In the genomic region with DNA sequence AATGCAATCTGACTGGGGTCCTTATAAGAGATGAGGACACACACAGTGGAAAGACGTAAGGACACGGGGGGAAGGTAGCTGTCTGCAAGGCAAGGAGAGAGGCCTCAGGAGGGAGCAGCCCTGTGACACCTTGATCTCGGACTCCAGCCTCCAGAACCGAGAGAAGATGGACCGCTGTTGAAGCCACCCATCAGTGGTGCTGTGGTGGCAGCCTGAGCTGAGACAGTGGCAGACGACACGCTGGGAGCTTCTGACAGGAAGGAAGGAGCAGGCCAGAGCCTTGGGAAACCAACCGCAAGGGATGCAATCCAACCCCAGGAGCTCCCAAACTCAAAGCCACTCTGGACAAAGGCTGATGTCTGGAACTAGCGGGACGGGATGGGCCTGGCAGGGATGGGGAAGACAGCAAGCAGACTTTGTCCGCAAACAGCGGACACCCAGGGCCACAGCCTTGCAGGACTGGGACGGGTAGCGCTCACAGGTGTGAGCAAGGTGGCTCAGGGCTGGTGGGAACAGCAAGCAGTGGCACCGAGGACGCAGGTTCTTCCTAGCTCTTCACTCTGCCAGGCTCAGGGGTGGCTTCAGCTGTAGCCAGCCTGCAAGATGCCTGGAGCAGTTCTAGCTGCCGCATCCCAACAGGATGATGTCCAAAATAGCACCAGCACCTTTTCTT, we compare ENCODE assay signal across 17 cellular contexts. TPM values are rescaled to one million over a fixed set of nuclear protein-coding genes. Genes with fewer than 3 reads are reported as not detected.
"Had no signal": no experiment of that assay in that cellular context is flagged by ENCODE, and none has a peak within 500 bp of the region (broad histone marks: within the 10 kb centered on the region; RNA-seq: fewer than 3 reads in every experiment).

No MANE protein-coding gene starts in this region.

- H3K4me1 ChIP-seq: uterus had no signal

- H3K27ac ChIP-seq: gastroesophageal sphincter, neutrophil, thoracic aorta, uterus had no signal

- H3K4me3 ChIP-seq: gastroesophageal sphincter, thoracic aorta, uterus had no signal

- H3K27me3 ChIP-seq: gastroesophageal sphincter, neutrophil, uterus had no signal

- H3K4me3 Mint-ChIP-seq: activated naive CD4-positive, alpha-beta T cell treated with anti-CD3 and anti-CD28 coated beads for 36 hours; central memory CD8-positive, alpha-beta T cell; effector memory CD8-positive, alpha-beta T cell; mesothelial cell of epicardium; naive B cell; stimulated activated naive CD8-positive, alpha-beta T cell treated with anti-CD3 and anti-CD28 coated beads, Interleukin-15, Interleukin-2, amounts not matched to agents 100 ng/mL and 50 ng/mL, for 24 hours had no signal

- H3K9me3 ChIP-seq: gastroesophageal sphincter, neutrophil, thoracic aorta, uterus had no signal

- H3K27ac Mint-ChIP-seq: activated naive CD4-positive, alpha-beta T cell treated with anti-CD3 and anti-CD28 coated beads for 36 hours; mesothelial cell of epicardium; progenitor cell of endocrine pancreas; stimulated activated naive CD8-positive, alpha-beta T cell treated with anti-CD3 and anti-CD28 coated beads, Interleukin-15, Interleukin-2, amounts not matched to agents 100 ng/mL and 50 ng/mL, for 24 hours had no signal

- H3K36me3 ChIP-seq: uterus had no signal

- H3K9me3 Mint-ChIP-seq: activated naive CD4-positive, alpha-beta T cell treated with anti-CD3 and anti-CD28 coated beads for 36 hours; central memory CD8-positive, alpha-beta T cell; effector memory CD8-positive, alpha-beta T cell; mesothelial cell of epicardium; naive B cell; stimulated activated naive CD8-positive, alpha-beta T cell treated with anti-CD3 and anti-CD28 coated beads, Interleukin-15, Interleukin-2, amounts not matched to agents 100 ng/mL and 50 ng/mL, for 24 hours had no signal

- H3K27me3 Mint-ChIP-seq: central memory CD8-positive, alpha-beta T cell; effector memory CD8-positive, alpha-beta T cell; naive B cell; progenitor cell of endocrine pancreas; stimulated activated naive CD8-positive, alpha-beta T cell treated with anti-CD3 and anti-CD28 coated beads, Interleukin-15, Interleukin-2, amounts not matched to agents 100 ng/mL and 50 ng/mL, for 24 hours had no signal

- DNase-seq: activated naive CD4-positive, alpha-beta T cell treated with anti-CD3 and anti-CD28 coated beads for 36 hours; effector memory CD8-positive, alpha-beta T cell; naive B cell; stimulated activated CD4-positive, alpha-beta T cell treated with anti-CD3 and anti-CD28 coated beads, Interleukin-2, amount 100 ng/mL, for 48 hours; SW 1271 had no signal

- ATAC-seq: activated CD4-positive, CD25-positive, alpha-beta regulatory T cell treated with anti-CD3 and anti-CD28 coated beads, Interleukin-2, amount 50 U/mL, for 24 hours; effector memory CD8-positive, alpha-beta T cell; gastroesophageal sphincter had no signal

RNA-seq across cellular contexts. Expression of gene FGF19, which starts 39.6 kb away (rescaled TPM):
- total RNA-seq: epithelial cell of proximal tubule, gastroesophageal sphincter, lower leg skin, mesothelial cell of epicardium, progenitor cell of endocrine pancreas, thoracic aorta had no signal
- polyA plus RNA-seq: adipose tissue had no signal
